Comparison of ENCODE assay signal across 21 cellular contexts in genomic region chr11:123564225-123564624, GRCh38.
DNase-seq lines count a peak whose midpoint lies in the region; ATAC-seq, FAIRE-seq and TF ChIP-seq lines count a peak whose summit lies in the region.
"Had no signal": no experiment of that assay in that cellular context is flagged by ENCODE, and none has a peak within 500 bp of the region (broad histone marks: within the 10 kb centered on the region; RNA-seq: fewer than 3 reads in every experiment).

No MANE protein-coding gene starts in this region.

- peaks cover 9% of the 10 kb centered on the region for H3K4me1 Mint-ChIP-seq in astrocyte (ENCODE audit: low read depth, unreplicated experiment)

- in situ Hi-C loops in KBM-7 (cut with MboI; ENCODE audit: low pct_unique_long_range_greater_than_20kb, low sequenced_read_pairs): no loop called here

- peaks cover 16% of the 10 kb centered on the region for H3K4me1 ChIP-seq in astrocyte (ENCODE audit: insufficient read depth, low read length)
- peaks cover 0 to 5% (median 0%) of the 10 kb centered on the region in 3 donors for H3K4me1 ChIP-seq in pancreas

- H3K4me2 ChIP-seq in astrocyte (ENCODE audit: low read length): no peak overlapping the region

- H3K9me3 Mint-ChIP-seq in astrocyte (ENCODE audit: unreplicated experiment): no peaks in the 10 kb centered on the region
- H3K9me3 Mint-ChIP-seq: CD8-positive, alpha-beta memory T cell; IgD-negative memory B cell had no signal

- H3K27ac Mint-ChIP-seq in astrocyte (ENCODE audit: unreplicated experiment): no peak overlapping the region
- H3K27ac Mint-ChIP-seq: CD8-positive, alpha-beta memory T cell; IgD-negative memory B cell had no signal

- no peaks in the 10 kb centered on the region for H3K27me3 ChIP-seq in HL-60 (ENCODE audit: insufficient read depth, poor library complexity, severe bottlenecking)
- no peaks in the 10 kb centered on the region for H3K27me3 ChIP-seq in astrocyte (ENCODE audit: insufficient read depth, low read length)
- no peaks in the 10 kb centered on the region for H3K27me3 ChIP-seq in pancreas
- H3K27me3 ChIP-seq: BE2C had no signal

- peaks cover 2% of the 10 kb centered on the region for H3K27me3 Mint-ChIP-seq in astrocyte (ENCODE audit: low read depth, unreplicated experiment)

- no peak overlapping the region for H3K9ac ChIP-seq in astrocyte (ENCODE audit: low read length)

- no peak overlapping the region for H2AFZ ChIP-seq in astrocyte (ENCODE audit: low read depth, low read length)

- H3K27ac ChIP-seq in HL-60 (replicated peaks) (no peak overlapping the region), astrocyte (ENCODE audit: low read depth, low read length) (no peak overlapping the region), temporal lobe (ENCODE audit: low read depth, low read length) (peak overlapping the region; percentile 48), pancreas (no peak overlapping the region)

- no peaks in the 10 kb centered on the region for H3K79me2 ChIP-seq in astrocyte (ENCODE audit: insufficient read depth, low read length)

- H4K20me1 ChIP-seq in astrocyte (ENCODE audit: insufficient read depth, low read length): peaks cover 4% of the 10 kb centered on the region

- no peak for ATAC-seq in pancreas

- H3K36me3 Mint-ChIP-seq in astrocyte (ENCODE audit: low read depth, unreplicated experiment): peaks cover 2% of the 10 kb centered on the region
- H3K36me3 Mint-ChIP-seq: CD8-positive, alpha-beta memory T cell; IgD-negative memory B cell had no signal

- H3K9me3 ChIP-seq in astrocyte (ENCODE audit: insufficient read depth, low read depth, low read length): no peaks in the 10 kb centered on the region
- no peaks in the 10 kb centered on the region for H3K9me3 ChIP-seq in pancreas
- H3K9me3 ChIP-seq: BE2C, HAP-1 had no signal

- FAIRE-seq in astrocyte (lab: Jason Lieb, UNC) (peak; percentile 26), pancreas (lab: Jason Lieb, UNC) (no peak)
- FAIRE-seq: D721Med, HTR-8/SVneo, RCC 7860 had no signal

- 97 to 99% methylated on average over 3 of the region's 3 CpGs for WGBS in pancreas, 2 donors

- DNase-seq in HL-60 (ENCODE audit: low read depth in 1 of 2, low spot score in 1 of 2): peak; percentile 27 to 59
- peak; percentile 40 to 71 for DNase-seq in NOMO-1 (lab: John Stamatoyannopoulos, UW; ENCODE audit: unreplicated experiment in 2 of 2)
- DNase-seq in astrocyte (ENCODE audit: low read depth): no peak
- no peak for DNase-seq in KBM-7
- DNase-seq in activated gamma-delta T cell treated with Interleukin-2 at 50 U/mL for 16 hours: no peak
- DNase-seq in pancreas: no peak
- DNase-seq: BE2C; CD8-positive, alpha-beta memory T cell; DMS79; NCI-H1092; NCI-H146; NCI-H2081; NCI-H510A treated with DMSO at 0.1 percent for 48 hours; NCI-H82; SHP77 treated with DMSO at 0.1 percent for 48 hours had no signal

- intact Hi-C loops in pancreas (cut with DNase I): no loop called here

- H3K4me3 ChIP-seq in HL-60 (replicated peaks; ENCODE audit: insufficient read depth, low read length) (no peak overlapping the region), astrocyte (ENCODE audit: insufficient read depth, low read depth, low read length) (no peak overlapping the region), pancreas (no peak overlapping the region)
- H3K4me3 ChIP-seq: HAP-1 had no signal

- H3K36me3 ChIP-seq in astrocyte (ENCODE audit: insufficient read depth, low read length) (no peaks in the 10 kb centered on the region), pancreas (no peaks in the 10 kb centered on the region)
- H3K36me3 ChIP-seq: BE2C, HAP-1 had no signal

- H3K4me3 Mint-ChIP-seq in astrocyte (ENCODE audit: unreplicated experiment): no peak overlapping the region
- H3K4me3 Mint-ChIP-seq: CD8-positive, alpha-beta memory T cell; IgD-negative memory B cell had no signal

- no peak for TF ChIP-seq CTCF in HL-60 (IDR thresholded peaks at IDR 0.05; ENCODE audit: insufficient read depth, low read length)
- TF ChIP-seq CTCF in astrocyte (IDR thresholded peaks at IDR 0.05; ENCODE audit: insufficient read depth, low read depth, low read length): no peak
- TF ChIP-seq CTCF in pancreas (IDR thresholded peaks at IDR 0.05): no peak

Comparison
In these comparisons a context has a peak if more than half of its experiments do, and no peak if none do; other contexts are left out.
1. DNase-seq: peak in HL-60 (2 of 2) and NOMO-1 (2 of 2); none in astrocyte (single experiment), KBM-7 (single experiment), activated gamma-delta T cell treated with Interleukin-2 at 50 U/mL for 16 hours (single experiment) and pancreas (0 of 6).